38 cellular contexts compared by ENCODE assay signal in the genomic region with DNA sequence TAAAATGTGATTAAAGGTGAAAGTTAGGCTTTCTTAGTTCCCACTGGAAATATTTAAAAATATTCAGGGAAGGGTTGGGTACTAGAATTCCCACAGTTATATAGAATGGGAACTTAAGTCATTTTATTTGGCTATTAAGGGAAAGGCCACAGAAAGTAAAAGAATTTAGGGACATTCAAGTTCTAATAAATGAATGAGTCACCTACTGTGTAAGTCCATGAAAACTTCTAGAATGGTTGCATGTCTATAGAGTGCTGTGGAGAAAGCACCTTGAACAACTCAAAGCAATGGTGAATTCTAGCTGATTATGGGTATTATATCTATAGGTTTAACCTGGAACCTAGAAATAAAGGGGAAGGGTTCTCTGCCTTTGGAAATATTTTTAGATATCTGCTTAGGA. TPM values are rescaled to one million over a fixed set of nuclear protein-coding genes. Genes with fewer than 3 reads are reported as not detected.
DNase-seq lines count a peak whose midpoint lies in the region; ATAC-seq, FAIRE-seq and TF ChIP-seq lines count a peak whose summit lies in the region.
"Had no signal": no experiment of that assay in that cellular context is flagged by ENCODE, and none has a peak within 500 bp of the region (broad histone marks: within the 10 kb centered on the region; RNA-seq: fewer than 3 reads in every experiment).

No MANE protein-coding gene starts in this region.

- H3K4me1 ChIP-seq in PC-3 (ENCODE audit: insufficient read depth, low read length), result no peaks in the 10 kb centered on the region
- H3K4me1 ChIP-seq in hepatocyte (ENCODE audit: insufficient read depth), result no peaks in the 10 kb centered on the region
- H3K4me1 ChIP-seq: A549; BE2C; BLaER1; BLaER1 treated with 17β-estradiol and CSF1 and Interleukin-3, amounts not matched to agents 10 nM and 100 nM; Caco-2 had no signal

- H3K27me3 ChIP-seq in PC-3 (ENCODE audit: low read length) (no peaks in the 10 kb centered on the region), hepatocyte (no peaks in the 10 kb centered on the region)
- H3K27me3 ChIP-seq: BE2C; BLaER1; BLaER1 treated with 17β-estradiol and CSF1 and Interleukin-3, amounts not matched to agents 10 nM and 100 nM had no signal

- no TSS peak for BruUV-seq in PC-3 (replicated peaks; lab: Mats Ljungman, UMichigan)

- H3K9ac ChIP-seq in PC-3 (ENCODE audit: low read length), result no peak overlapping the region
- H3K9ac ChIP-seq: BLaER1; BLaER1 treated with 17β-estradiol and CSF1 and Interleukin-3, amounts not matched to agents 10 nM and 100 nM had no signal

- H3K79me2 ChIP-seq in PC-3 (ENCODE audit: low read length) (no peaks in the 10 kb centered on the region), hepatocyte (no peaks in the 10 kb centered on the region)

- intact Hi-C loops in PC-3 (cut with micrococcal nuclease), result no loop called here

- CTCF ChIA-PET in PC-3 (lab: Charles Lee), result no interaction called here

- H3K4me2 ChIP-seq in PC-3 (ENCODE audit: low read length), result no peak overlapping the region
- H3K4me2 ChIP-seq in hepatocyte, result no peak overlapping the region
- H3K4me2 ChIP-seq: A549; BLaER1; BLaER1 treated with 17β-estradiol and CSF1 and Interleukin-3, amounts not matched to agents 10 nM and 100 nM had no signal

- H2AFZ ChIP-seq in PC-3 (ENCODE audit: low read length) (no peak overlapping the region), hepatocyte (no peak overlapping the region)

- TF ChIP-seq CTCF in PC-3 (conservative IDR thresholded peaks at IDR 0.05; ENCODE audit: low read depth, low read length), result no peak
- no peak for TF ChIP-seq CTCF in hepatocyte (IDR thresholded peaks at IDR 0.05; ENCODE audit: poor library complexity)

- no peak overlapping the region for H3K4me3 ChIP-seq in PC-3 (ENCODE audit: low read length)
- no peak overlapping the region for H3K4me3 ChIP-seq in hepatocyte
- H3K4me3 ChIP-seq: A549; BLaER1; BLaER1 treated with 17β-estradiol and CSF1 and Interleukin-3, amounts not matched to agents 10 nM and 100 nM had no signal

- H3F3A ChIP-seq in PC-3 (ENCODE audit: low read length, unreplicated experiment), result no peaks in the 10 kb centered on the region

- no peak for DNase-seq in GM19239 (ENCODE audit: insufficient read length, low spot score)
- DNase-seq in PC-3, result peak; percentile 30
- peak; percentile 3 for DNase-seq in renal cortical epithelial cell (ENCODE audit: low read depth)
- DNase-seq in hepatocyte (ENCODE audit: low spot score), result no peak
- DNase-seq in NOMO-1 treated with DMSO at 0.1 percent for 48 hours (lab: John Stamatoyannopoulos, UW; ENCODE audit: unreplicated experiment), result no peak
- DNase-seq: 8988T; ACHN; AML-193; BE2C; C1 segment of cervical spinal cord; Caco-2; Calu3; CD4-positive, alpha-beta memory T cell; CD4-positive, alpha-beta T cell; CD4-positive, CD25-positive, alpha-beta regulatory T cell; CD8-positive, alpha-beta memory T cell; CD8-positive, alpha-beta T cell; COR-L47; DMS 273 treated with DMSO at 0.1 percent for 48 hours; DMS153; DMS53; DMS79; DMS79 treated with DMSO at 0.1 percent for 48 hours; DND-41; EL had no signal

- H4K20me1 ChIP-seq in PC-3 (ENCODE audit: low read length), result no peaks in the 10 kb centered on the region
- no peaks in the 10 kb centered on the region for H4K20me1 ChIP-seq in hepatocyte (ENCODE audit: insufficient read depth, poor library complexity, severe bottlenecking)
- H4K20me1 ChIP-seq: BLaER1; BLaER1 treated with 17β-estradiol and CSF1 and Interleukin-3, amounts not matched to agents 10 nM and 100 nM had no signal

- peak; percentile 11 for FAIRE-seq in GM19239 (lab: Jason Lieb, UNC)
- FAIRE-seq: A204.1, A549, D721Med had no signal

- H3K9me2 ChIP-seq in PC-3 (replicated peaks; ENCODE audit: low read length) (no peaks in the 10 kb centered on the region), hepatocyte (replicated peaks; ENCODE audit: insufficient read depth) (no peaks in the 10 kb centered on the region)

- H3K27ac ChIP-seq in PC-3 (ENCODE audit: low read length) (no peak overlapping the region), hepatocyte (no peak overlapping the region)
- H3K27ac ChIP-seq: 22Rv1; A549; BLaER1; BLaER1 treated with 17β-estradiol and CSF1 and Interleukin-3, amounts not matched to agents 10 nM and 100 nM; C4-2B had no signal

- POLR2A ChIA-PET in PC-3 (lab: Charles Lee; ENCODE audit: unreplicated experiment), result no interaction called here

- no peaks in the 10 kb centered on the region for H3K9me3 ChIP-seq in PC-3 (ENCODE audit: low read length)
- no peaks in the 10 kb centered on the region for H3K9me3 ChIP-seq in hepatocyte (ENCODE audit: low read depth)
- H3K9me3 ChIP-seq: A549; BE2C; BLaER1; BLaER1 treated with 17β-estradiol and CSF1 and Interleukin-3, amounts not matched to agents 10 nM and 100 nM; Caco-2 had no signal

- H3K36me3 ChIP-seq in PC-3 (ENCODE audit: low read depth, low read length) (no peaks in the 10 kb centered on the region), hepatocyte (replicated peaks; ENCODE audit: insufficient read depth, low read depth) (no peaks in the 10 kb centered on the region)
- H3K36me3 ChIP-seq: BE2C; BLaER1; BLaER1 treated with 17β-estradiol and CSF1 and Interleukin-3, amounts not matched to agents 10 nM and 100 nM had no signal

- ATAC-seq in PC-3 (peak; percentile 93), GM21723 (IDR thresholded peaks at IDR 0.05; ENCODE audit: unreplicated experiment) (no peak)
- ATAC-seq: A549; CD8-positive, alpha-beta T cell had no signal

RNA-seq across cellular contexts. Expression of a gene that starts 28.1 kb away (rescaled TPM):
- total RNA-seq in PC-3 (2014; rRNA removed), result under 0.01 TPM in 1 of 2 replicates, not detected in the other
- not detected in 2 replicates for total RNA-seq in renal cortical epithelial cell
- 0.24 TPM in 1 of 2 replicates, not detected in the other for total RNA-seq in hepatocyte
- not detected in 2 replicates for polyA plus RNA-seq in hepatocyte
- total RNA-seq: B cell; Caco-2; CD4-positive, CD25-positive, alpha-beta regulatory T cell; Daoy had no signal
- polyA plus RNA-seq: AG04450, BJ, CD14-positive monocyte had no signal

Comparison
In these comparisons a context has a peak if more than half of its experiments do, and no peak if none do; other contexts are left out.
1. DNase-seq: peak in PC-3 (single experiment) and renal cortical epithelial cell (single experiment); none in GM19239 (single experiment), hepatocyte (single experiment) and NOMO-1 treated with DMSO at 0.1 percent for 48 hours (single experiment).